1 cellular context compared by ENCODE assay signal in genomic region chr3:10757021-10757820, GRCh38.
TF ChIP-seq lines count a peak whose summit lies in the region.

No MANE protein-coding gene starts in this region.

TF ChIP-seq in HepG2, 621 proteins besides CTCF, POLR2A, EP300 and RAD21:
- TF ChIP-seq HBP1 (CRISPR knock-in tag; IDR thresholded peaks at IDR 0.05; ENCODE audit: low read depth) (no peak), ZNF800 (CRISPR knock-in tag; IDR thresholded peaks at IDR 0.05) (no peak), ZBTB7B (CRISPR knock-in tag; IDR thresholded peaks at IDR 0.05) (no peak)
